ENCODE assay signal across 20 cellular contexts in the genomic region with DNA sequence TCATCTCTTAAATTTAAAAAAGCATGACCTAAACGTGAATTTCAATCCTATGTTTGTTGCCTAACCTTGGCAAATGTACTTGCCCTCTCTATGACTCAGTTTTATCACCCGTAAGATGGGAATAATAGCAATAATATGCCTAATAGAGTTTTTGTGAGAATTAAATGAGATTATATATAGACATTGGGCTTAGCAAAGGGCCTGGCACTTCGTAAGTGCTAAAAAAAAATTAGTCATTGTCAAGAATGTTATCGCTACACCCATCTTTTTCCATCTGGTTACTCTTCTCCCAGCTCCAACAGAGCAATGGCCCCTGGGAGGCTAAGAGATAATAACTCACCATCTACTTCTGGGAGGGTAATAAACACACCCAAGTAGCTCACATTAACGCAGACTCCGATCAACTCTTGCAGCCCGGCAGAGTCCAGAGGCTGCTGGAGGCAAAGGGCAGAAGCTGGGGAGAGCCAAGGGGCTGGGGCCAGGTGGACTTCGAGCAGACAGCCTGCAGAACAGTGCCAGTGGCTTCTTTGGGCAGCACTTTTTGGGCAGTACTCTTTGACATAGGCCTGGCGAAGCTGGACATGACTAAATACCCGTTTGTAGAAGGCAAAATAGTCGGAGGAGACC.
"Had no signal": no experiment of that assay in that cellular context is flagged by ENCODE, and none has a peak within 500 bp of the region (broad histone marks: within the 10 kb centered on the region; RNA-seq: fewer than 3 reads in every experiment).

No MANE protein-coding gene starts in this region.

- H3K36me3 ChIP-seq: esophagus muscularis mucosa, gastrocnemius medialis, heart left ventricle, left lung, spleen had no signal

- ATAC-seq: activated T-cell treated with anti-CD3 and anti-CD28 coated beads, Interleukin-2, amount 50 U/mL, for 72 hours; gastrocnemius medialis; heart left ventricle; T-helper 17 cell had no signal

- H3K27me3 ChIP-seq: esophagus muscularis mucosa, gastrocnemius medialis, heart left ventricle, left lung, spleen, testis had no signal

- H3K4me1 ChIP-seq: esophagus muscularis mucosa, left lung, spleen, testis had no signal

- H3K4me3 ChIP-seq: coronary artery, esophagus muscularis mucosa, gastrocnemius medialis, heart left ventricle, left lung, spleen, testis had no signal

- H3K27ac ChIP-seq: coronary artery, esophagus muscularis mucosa, gastrocnemius medialis, left lung, spleen, testis had no signal

- H3K9me3 ChIP-seq: esophagus muscularis mucosa, gastrocnemius medialis, left lung, testis had no signal

- DNase-seq: activated CD4-positive, alpha-beta memory T cell treated with anti-CD3 and anti-CD28 coated beads, Interleukin-2, amount 10 ng/mL, durations not matched to agents 7 days and 5 days; activated CD4-positive, alpha-beta T cell treated with anti-CD3 and anti-CD28 coated beads for 48 hours; activated effector memory CD4-positive, alpha-beta T cell treated with Interleukin-2 at 50 U/mL for 16 hours; activated naive CD4-positive, alpha-beta T cell treated with anti-CD3 and anti-CD28 coated beads for 36 hours; activated naive CD8-positive, alpha-beta T cell treated with anti-CD3 and anti-CD28 coated beads, Interleukin-2, amount 10 ng/mL, durations not matched to agents 7 days and 5 days; activated T-cell treated with anti-CD3 and anti-CD28 coated beads, Interleukin-2, amount 50 U/mL, for 72 hours; amniotic stem cell; gastrocnemius medialis; heart left ventricle; kidney; left lung; occipital lobe; spleen; stimulated activated CD4-positive, alpha-beta T cell treated with anti-CD3 and anti-CD28 coated beads, Interleukin-4, amount 100 ng/mL, for 1 hour; stimulated activated naive CD4-positive, alpha-beta T cell; SW 1271; T-helper 17 cell; testis had no signal
